ENCODE assay signal across 19 cellular contexts in the genomic region with DNA sequence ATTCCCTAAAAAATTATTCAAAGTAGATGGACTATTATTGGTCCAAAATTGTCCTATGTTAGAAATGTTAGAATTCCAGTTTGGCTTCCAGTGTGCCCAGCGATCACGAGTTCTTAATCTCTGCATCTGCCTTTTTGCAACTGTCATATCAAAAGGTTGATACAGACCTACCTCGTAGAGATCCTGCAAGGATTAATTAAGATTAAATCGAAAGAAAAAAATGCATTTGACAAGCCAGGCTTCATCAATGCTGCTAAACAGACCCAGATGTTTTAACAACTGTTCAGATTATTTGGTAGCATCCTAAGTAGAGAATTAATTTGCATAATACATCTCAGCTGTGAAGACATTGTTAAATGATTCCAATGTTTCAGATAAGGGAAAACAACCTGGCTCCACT.
"Had no signal": no experiment of that assay in that cellular context is flagged by ENCODE, and none has a peak within 500 bp of the region (broad histone marks: within the 10 kb centered on the region; RNA-seq: fewer than 3 reads in every experiment).

No MANE protein-coding gene starts in this region.

- H3K27ac ChIP-seq: pancreas, suprapubic skin, thyroid gland had no signal

- DNase-seq: effector memory CD8-positive, alpha-beta T cell; foreskin melanocyte; head of caudate nucleus; hippocampal formation; left colon; midbrain; naive B cell; occipital lobe; pancreas; right cardiac atrium; small intestine; stimulated activated CD4-positive, alpha-beta T cell treated with anti-CD3 and anti-CD28 coated beads, Interleukin-12 subunit alpha, Interleukin-12 subunit beta, amount 100 ng/mL, for 4 hours; stimulated activated CD4-positive, alpha-beta T cell treated with anti-CD3 and anti-CD28 coated beads, Interleukin-4, amount 100 ng/mL, for 1 hour; stimulated activated CD8-positive, alpha-beta memory T cell treated with anti-CD3 and anti-CD28 coated beads, Interleukin-4, amount 100 ng/mL, for 48 hours; stimulated activated naive CD8-positive, alpha-beta T cell treated with anti-CD3 and anti-CD28 coated beads, Interleukin-15, Interleukin-2, amounts not matched to agents 100 U/mL and 50 U/mL, for 24 hours; thyroid gland had no signal

- H3K9me3 ChIP-seq: pancreas, suprapubic skin, thyroid gland had no signal

- ATAC-seq: effector memory CD8-positive, alpha-beta T cell; left colon; pancreas; stimulated activated effector memory CD8-positive, alpha-beta T cell treated with anti-CD3 and anti-CD28 coated beads, Interleukin-12 subunit alpha, Interleukin-12 subunit beta, amount 100 ng/mL, for 72 hours; stimulated activated naive CD8-positive, alpha-beta T cell treated with anti-CD3 and anti-CD28 coated beads, Interleukin-15, Interleukin-2, amounts not matched to agents 100 U/mL and 50 U/mL, for 24 hours had no signal

- H3K36me3 ChIP-seq: pancreas, suprapubic skin, thyroid gland had no signal

- H3K27me3 ChIP-seq: pancreas, suprapubic skin, thyroid gland had no signal

- H3K4me1 ChIP-seq: suprapubic skin, thyroid gland had no signal

- FAIRE-seq: pancreas, small intestine, urothelium cell line had no signal

- H3K4me3 ChIP-seq: pancreas, suprapubic skin, thyroid gland had no signal
